In the genomic region with DNA sequence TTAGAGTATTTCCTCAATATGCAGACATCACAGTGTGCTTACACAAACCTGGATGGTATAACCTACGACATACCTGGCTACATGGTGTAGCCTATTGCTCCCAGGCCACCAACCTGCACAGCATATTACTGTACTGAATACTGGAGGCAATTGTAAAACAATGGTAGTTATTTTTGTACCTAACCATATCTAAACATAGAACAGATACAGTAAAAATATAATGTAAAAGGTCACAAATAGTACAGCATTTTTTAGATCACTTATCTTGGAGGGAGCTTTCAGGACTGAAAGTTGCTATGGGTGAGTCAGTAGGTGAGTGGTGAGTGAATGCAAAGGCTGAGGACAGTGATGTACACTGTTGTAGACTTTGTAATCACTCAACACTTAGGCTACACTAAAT, we compare ENCODE assay signal across 14 cellular contexts.
A peak's percentile ranks its signal among the peaks of the same experiment; 100 is the strongest.
DNase-seq lines count a peak whose midpoint lies in the region; ATAC-seq and TF ChIP-seq lines count a peak whose summit lies in the region.
"Had no signal": no experiment of that assay in that cellular context is flagged by ENCODE, and none has a peak within 500 bp of the region (broad histone marks: within the 10 kb centered on the region; RNA-seq: fewer than 3 reads in every experiment).

No MANE protein-coding gene starts in this region.

- H3K9me3 Mint-ChIP-seq in activated T-helper 1 cell treated with anti-CD3 and anti-CD28 coated beads, Interleukin-12 subunit alpha, Interleukin-12 subunit beta, Interleukin-2, Interleukin-4 antibody, amounts not matched to agents 30 ng/mL and 10 ng/mL and 1 ng/mL, durations not matched to agents 14 hours and 24 hours and 36 hours, result no peaks in the 10 kb centered on the region
- H3K9me3 Mint-ChIP-seq: activated naive CD4-positive, alpha-beta T cell treated with anti-CD3 and anti-CD28 coated beads, Interleukin-2, amount 50 U/mL, for 24 hours had no signal

- H3K4me3 Mint-ChIP-seq in activated T-helper 1 cell treated with anti-CD3 and anti-CD28 coated beads, Interleukin-12 subunit alpha, Interleukin-12 subunit beta, Interleukin-2, Interleukin-4 antibody, amounts not matched to agents 30 ng/mL and 10 ng/mL and 1 ng/mL, durations not matched to agents 14 hours and 24 hours and 36 hours, result no peak overlapping the region
- H3K4me3 Mint-ChIP-seq: activated naive CD4-positive, alpha-beta T cell treated with anti-CD3 and anti-CD28 coated beads, Interleukin-2, amount 50 U/mL, for 24 hours had no signal

- H3K4me1 Mint-ChIP-seq in activated T-helper 1 cell treated with anti-CD3 and anti-CD28 coated beads, Interleukin-12 subunit alpha, Interleukin-12 subunit beta, Interleukin-2, Interleukin-4 antibody, amounts not matched to agents 30 ng/mL and 10 ng/mL and 1 ng/mL, durations not matched to agents 14 hours and 24 hours and 36 hours (ENCODE audit: low read depth), result no peaks in the 10 kb centered on the region
- H3K4me1 Mint-ChIP-seq: activated naive CD4-positive, alpha-beta T cell treated with anti-CD3 and anti-CD28 coated beads, Interleukin-2, amount 50 U/mL, for 24 hours had no signal

- H3K27ac Mint-ChIP-seq in activated T-helper 1 cell treated with anti-CD3 and anti-CD28 coated beads, Interleukin-12 subunit alpha, Interleukin-12 subunit beta, Interleukin-2, Interleukin-4 antibody, amounts not matched to agents 30 ng/mL and 10 ng/mL and 1 ng/mL, durations not matched to agents 14 hours and 24 hours and 36 hours, result no peak overlapping the region
- H3K27ac Mint-ChIP-seq: activated naive CD4-positive, alpha-beta T cell treated with anti-CD3 and anti-CD28 coated beads, Interleukin-2, amount 50 U/mL, for 24 hours; progenitor cell of endocrine pancreas had no signal

- intact Hi-C loops in activated T-helper 1 cell treated with anti-CD3 and anti-CD28 coated beads, Interleukin-12 subunit alpha, Interleukin-12 subunit beta, Interleukin-2, Interleukin-4 antibody, amounts not matched to agents 30 ng/mL and 10 ng/mL and 1 ng/mL, durations not matched to agents 14 hours and 24 hours and 36 hours (cut with micrococcal nuclease), result no loop called here

- TF ChIP-seq POLR2A in GM18505 (IDR thresholded peaks at IDR 0.05; ENCODE audit: borderline replicate concordance, extremely low read depth, insufficient read depth, insufficient read length), result no peak

- ATAC-seq in GM18505 (IDR thresholded peaks at IDR 0.05; ENCODE audit: unreplicated experiment) (peak; percentile 87), GM21423 (IDR thresholded peaks at IDR 0.05; ENCODE audit: unreplicated experiment) (peak; percentile 49), HG02973 (IDR thresholded peaks at IDR 0.05; ENCODE audit: unreplicated experiment) (peak; percentile 78)
- ATAC-seq: heart left ventricle had no signal

- no peaks in the 10 kb centered on the region for H3K27me3 Mint-ChIP-seq in activated T-helper 1 cell treated with anti-CD3 and anti-CD28 coated beads, Interleukin-12 subunit alpha, Interleukin-12 subunit beta, Interleukin-2, Interleukin-4 antibody, amounts not matched to agents 30 ng/mL and 10 ng/mL and 1 ng/mL, durations not matched to agents 14 hours and 24 hours and 36 hours (ENCODE audit: insufficient read depth)
- H3K27me3 Mint-ChIP-seq: activated naive CD4-positive, alpha-beta T cell treated with anti-CD3 and anti-CD28 coated beads, Interleukin-2, amount 50 U/mL, for 24 hours; progenitor cell of endocrine pancreas had no signal

- DNase-seq in HT1080 (ENCODE audit: low read depth), result peak; percentile 13
- no peak for DNase-seq in DMS79 treated with DMSO at 0.1 percent for 48 hours (lab: John Stamatoyannopoulos, UW)
- no peak for DNase-seq in SHP77 (lab: John Stamatoyannopoulos, UW)
- no peak for DNase-seq in GM03348 (ENCODE audit: low spot score)
- no peak for DNase-seq in activated T-helper 1 cell treated with anti-CD3 and anti-CD28 coated beads, Interleukin-12 subunit alpha, Interleukin-12 subunit beta, Interleukin-2, Interleukin-4 antibody, amounts not matched to agents 30 ng/mL and 10 ng/mL and 1 ng/mL, durations not matched to agents 14 hours and 24 hours and 36 hours (ENCODE audit: low spot score)
- DNase-seq: Calu3, heart left ventricle, NCI-H1694, NCI-H69 had no signal

- H3K36me3 Mint-ChIP-seq in activated T-helper 1 cell treated with anti-CD3 and anti-CD28 coated beads, Interleukin-12 subunit alpha, Interleukin-12 subunit beta, Interleukin-2, Interleukin-4 antibody, amounts not matched to agents 30 ng/mL and 10 ng/mL and 1 ng/mL, durations not matched to agents 14 hours and 24 hours and 36 hours (ENCODE audit: low read depth), result no peaks in the 10 kb centered on the region
- H3K36me3 Mint-ChIP-seq: activated naive CD4-positive, alpha-beta T cell treated with anti-CD3 and anti-CD28 coated beads, Interleukin-2, amount 50 U/mL, for 24 hours had no signal
